In genomic region chr13:66424417-66424816, GRCh38 we compare ENCODE assay signal across 21 cellular contexts.
DNase-seq lines count a peak whose midpoint lies in the region; ATAC-seq and TF ChIP-seq lines count a peak whose summit lies in the region.
"Had no signal": no experiment of that assay in that cellular context is flagged by ENCODE, and none has a peak within 500 bp of the region (broad histone marks: within the 10 kb centered on the region; RNA-seq: fewer than 3 reads in every experiment).

No MANE protein-coding gene starts in this region.

- H3K27ac ChIP-seq in AG04450 (ENCODE audit: low read depth, low read length) (no peak overlapping the region), sigmoid colon (no peak overlapping the region)
- H3K27ac ChIP-seq: KMS-11 had no signal

- WGBS in sigmoid colon, 2 donors: 57 to 78% methylated on average over 2 of the region's 2 CpGs

- POLR2A ChIA-PET in AG04450 (lab: Yijun Ruan, JAX): no interaction called here

- DNase-seq in AG04450 (ENCODE audit: low read depth, low spot score): peak; percentile 10
- DNase-seq in NCI-H226: peak; percentile 28
- no peak for DNase-seq in chondrocyte (ENCODE audit: low spot score)
- peak; percentile 87 for DNase-seq in iris pigment epithelial cell (ENCODE audit: low read depth)
- DNase-seq in ACHN: no peak
- DNase-seq in sigmoid colon: no peak
- DNase-seq: activated CD4-positive, alpha-beta T cell treated with anti-CD3 and anti-CD28 coated beads for 48 hours; activated CD8-positive, alpha-beta memory T cell treated with anti-CD3 and anti-CD28 coated beads, Interleukin-2, amount 10 ng/mL, durations not matched to agents 7 days and 5 days; activated naive CD8-positive, alpha-beta T cell treated with anti-CD3 and anti-CD28 coated beads for 36 hours; CD4-positive, CD25-positive, alpha-beta regulatory T cell; central memory CD4-positive, alpha-beta T cell; effector CD8-positive, alpha-beta T cell; foreskin melanocyte; left cardiac atrium; midbrain; NCI-H1092; NCI-H2081 treated with DMSO at 0.1 percent for 48 hours had no signal

- CTCF ChIA-PET in AG04450 (lab: Charles Lee): no interaction called here

- in situ Hi-C loops in ACHN (cut with HindIII; ENCODE audit: low pct_ligation_motif_present, low pct_unique_long_range_greater_than_20kb, low sequenced_read_pairs): no loop called here

- intact Hi-C loops in sigmoid colon (cut with DNase I): no loop called here

- H3K27ac Mint-ChIP-seq in chondrocyte (ENCODE audit: unreplicated experiment): peak overlapping the region; percentile 57
- H3K27ac Mint-ChIP-seq: activated CD8-positive, alpha-beta memory T cell treated with anti-CD3 and anti-CD28 coated beads, Interleukin-2, amount 10 ng/mL, durations not matched to agents 7 days and 5 days; activated naive CD8-positive, alpha-beta T cell treated with anti-CD3 and anti-CD28 coated beads for 36 hours; activated T-helper 17 cell treated with anti-CD3 and anti-CD28 coated beads, Interleukin-2, amount 50 U/mL, for 72 hours; CD4-positive, CD25-positive, alpha-beta regulatory T cell had no signal

- TF ChIP-seq CTCF in AG04450 (IDR thresholded peaks at IDR 0.05; ENCODE audit: low read depth, low read length) (no peak), chondrocyte (IDR thresholded peaks at IDR 0.05) (no peak), sigmoid colon (IDR thresholded peaks at IDR 0.05) (no peak)

- no peaks in the 10 kb centered on the region for H3K27me3 ChIP-seq in AG04450 (ENCODE audit: control insufficient read depth, insufficient read depth, low read length)
- H3K27me3 ChIP-seq in sigmoid colon: no peaks in the 10 kb centered on the region

- peaks cover 29% of the 10 kb centered on the region for H3K9me3 Mint-ChIP-seq in chondrocyte (ENCODE audit: low read depth)
- H3K9me3 Mint-ChIP-seq: activated naive CD8-positive, alpha-beta T cell treated with anti-CD3 and anti-CD28 coated beads for 36 hours had no signal

- no peaks in the 10 kb centered on the region for H3K36me3 ChIP-seq in sigmoid colon

- H3K4me3 Mint-ChIP-seq in chondrocyte (ENCODE audit: unreplicated experiment): no peak overlapping the region
- H3K4me3 Mint-ChIP-seq: activated CD8-positive, alpha-beta memory T cell treated with anti-CD3 and anti-CD28 coated beads, Interleukin-2, amount 10 ng/mL, durations not matched to agents 7 days and 5 days; activated naive CD8-positive, alpha-beta T cell treated with anti-CD3 and anti-CD28 coated beads for 36 hours; activated T-helper 17 cell treated with anti-CD3 and anti-CD28 coated beads, Interleukin-2, amount 50 U/mL, for 72 hours; CD4-positive, CD25-positive, alpha-beta regulatory T cell had no signal

- no peak for ATAC-seq in GM19463 (IDR thresholded peaks at IDR 0.05; ENCODE audit: unreplicated experiment)
- no peak for ATAC-seq in HG02571 (IDR thresholded peaks at IDR 0.05; ENCODE audit: unreplicated experiment)
- ATAC-seq: activated CD8-positive, alpha-beta memory T cell treated with anti-CD3 and anti-CD28 coated beads, Interleukin-2, amount 10 ng/mL, durations not matched to agents 7 days and 5 days; activated T-helper 17 cell treated with anti-CD3 and anti-CD28 coated beads, Interleukin-2, amount 50 U/mL, for 72 hours had no signal

- no peak for TF ChIP-seq EP300 in sigmoid colon (IDR thresholded peaks at IDR 0.05)

- no peaks in the 10 kb centered on the region for H3K4me1 ChIP-seq in sigmoid colon

- H3K4me1 Mint-ChIP-seq in chondrocyte (ENCODE audit: low read depth): peaks cover 62% of the 10 kb centered on the region
- H3K4me1 Mint-ChIP-seq: activated CD8-positive, alpha-beta memory T cell treated with anti-CD3 and anti-CD28 coated beads, Interleukin-2, amount 10 ng/mL, durations not matched to agents 7 days and 5 days; activated naive CD8-positive, alpha-beta T cell treated with anti-CD3 and anti-CD28 coated beads for 36 hours; activated T-helper 17 cell treated with anti-CD3 and anti-CD28 coated beads, Interleukin-2, amount 50 U/mL, for 72 hours; CD4-positive, CD25-positive, alpha-beta regulatory T cell had no signal

- no peak for TF ChIP-seq POLR2A in sigmoid colon (IDR thresholded peaks at IDR 0.05)

- H3K9me3 ChIP-seq in AG04450 (ENCODE audit: control insufficient read depth, insufficient read depth, low read length) (peaks cover 7% of the 10 kb centered on the region), sigmoid colon (no peaks in the 10 kb centered on the region)

- no peak overlapping the region for H3K4me3 ChIP-seq in AG04450 (ENCODE audit: low read depth, low read length)
- no peak overlapping the region for H3K4me3 ChIP-seq in sigmoid colon

- H3K36me3 Mint-ChIP-seq in chondrocyte (ENCODE audit: low read depth): peaks cover 23% of the 10 kb centered on the region
- H3K36me3 Mint-ChIP-seq: activated CD8-positive, alpha-beta memory T cell treated with anti-CD3 and anti-CD28 coated beads, Interleukin-2, amount 10 ng/mL, durations not matched to agents 7 days and 5 days; activated naive CD8-positive, alpha-beta T cell treated with anti-CD3 and anti-CD28 coated beads for 36 hours; CD4-positive, CD25-positive, alpha-beta regulatory T cell had no signal

- no peaks in the 10 kb centered on the region for H3K27me3 Mint-ChIP-seq in chondrocyte (ENCODE audit: low read depth)
- H3K27me3 Mint-ChIP-seq: activated CD8-positive, alpha-beta memory T cell treated with anti-CD3 and anti-CD28 coated beads, Interleukin-2, amount 10 ng/mL, durations not matched to agents 7 days and 5 days; activated T-helper 17 cell treated with anti-CD3 and anti-CD28 coated beads, Interleukin-2, amount 50 U/mL, for 72 hours; CD4-positive, CD25-positive, alpha-beta regulatory T cell had no signal

Comparison
In these comparisons a context has a peak if more than half of its experiments do, and no peak if none do; other contexts are left out.
1. DNase-seq: peak in AG04450 (single experiment), NCI-H226 (single experiment) and iris pigment epithelial cell (single experiment); none in chondrocyte (single experiment), ACHN (single experiment) and sigmoid colon (single experiment).